Comparison of ENCODE assay signal across 17 cellular contexts in the genomic region with DNA sequence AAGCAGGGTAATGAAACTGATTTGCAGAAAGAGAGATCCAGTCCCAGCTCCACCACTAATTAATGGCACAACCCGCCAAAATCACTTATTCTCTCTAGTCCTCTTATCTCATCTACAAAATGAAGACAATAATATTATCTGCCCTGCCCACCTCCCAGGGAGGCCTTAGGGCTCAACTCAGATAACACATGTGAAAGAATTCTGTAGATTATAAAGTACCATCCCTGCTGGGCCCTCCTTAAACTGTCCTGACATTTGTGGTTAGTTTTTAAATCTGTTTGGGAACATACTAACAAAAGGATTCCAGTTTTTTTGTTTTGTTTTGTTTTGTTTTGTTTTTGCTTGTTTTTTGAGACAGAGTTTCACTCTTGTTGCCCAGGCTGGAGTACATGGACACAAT. TPM values are rescaled to one million over a fixed set of nuclear protein-coding genes. Genes with fewer than 3 reads are reported as not detected.
DNase-seq lines count a peak whose midpoint lies in the region; TF ChIP-seq lines count a peak whose summit lies in the region.
"Had no signal": no experiment of that assay in that cellular context is flagged by ENCODE, and none has a peak within 500 bp of the region (broad histone marks: within the 10 kb centered on the region; RNA-seq: fewer than 3 reads in every experiment).

No MANE protein-coding gene starts in this region.

- no peak for DNase-seq in breast epithelium (ENCODE audit: low spot score in 2 of 2)
- peak; percentile 86 for DNase-seq in mesendoderm
- DNase-seq in cortex of kidney (lab: John Stamatoyannopoulos, UW) = no peak
- no peak for DNase-seq in NCI-H2081 (lab: John Stamatoyannopoulos, UW)
- DNase-seq in stimulated activated CD4-positive, alpha-beta T cell treated with anti-CD3 and anti-CD28 coated beads, Interleukin-1b, Interleukin-23, amount 100 ng/mL, for 48 hours = no peak
- DNase-seq in NCI-H1436 treated with DMSO at 0.1 percent for 48 hours (lab: John Stamatoyannopoulos, UW) = no peak
- DNase-seq: cerebellar nuclear complex; DMS 273 treated with DMSO at 0.1 percent for 48 hours; naive thymus-derived CD4-positive, alpha-beta T cell; NCI-H1436; NCI-H524; right cardiac atrium; stimulated activated CD4-positive, alpha-beta T cell treated with anti-CD3 and anti-CD28 coated beads, Interleukin-4, amount 100 ng/mL, for 4 hours had no signal

- H2AK5ac ChIP-seq in mesendoderm (ENCODE audit: low read length) = no peak overlapping the region

- WGBS in HUES64 = 74% methylated on average over 1 of the region's 1 CpG
- WGBS in mesendoderm (ENCODE audit: extremely low coverage, insufficient coverage, low lambda C conversion rate) = no CpG with 5 or more reads among the region's 1 CpG

- no peak overlapping the region for H3K56ac ChIP-seq in mesendoderm (ENCODE audit: low read length)

- H3K79me1 ChIP-seq in mesendoderm (ENCODE audit: low read length) = peaks cover 14% of the 10 kb centered on the region

- H2BK15ac ChIP-seq in mesendoderm (replicated peaks; ENCODE audit: low read depth) = no peak overlapping the region

- no peak overlapping the region for H3K4me3 ChIP-seq in HUES64 (ENCODE audit: low read length)
- no peak overlapping the region for H3K4me3 ChIP-seq in breast epithelium
- no peak overlapping the region for H3K4me3 ChIP-seq in mesendoderm (ENCODE audit: low read length)
- H3K4me3 ChIP-seq: esophagus muscularis mucosa had no signal

- no peak overlapping the region for H2BK120ac ChIP-seq in mesendoderm (ENCODE audit: low read depth, low read length)

- no peak overlapping the region for H2BK5ac ChIP-seq in mesendoderm (ENCODE audit: low read length)

- H3K4ac ChIP-seq in mesendoderm (ENCODE audit: low read depth, low read length) = no peak overlapping the region

- intact Hi-C loops in breast epithelium (cut with DNase I; ENCODE audit: low total_unique reads) = no loop called here

- no peaks in the 10 kb centered on the region for H3K27me3 ChIP-seq in HUES64 (ENCODE audit: insufficient read depth, low read length)
- no peaks in the 10 kb centered on the region for H3K27me3 ChIP-seq in breast epithelium
- no peaks in the 10 kb centered on the region for H3K27me3 ChIP-seq in mesendoderm (ENCODE audit: insufficient read depth, low read length, poor library complexity)
- H3K27me3 ChIP-seq: esophagus muscularis mucosa had no signal

- H4K5ac ChIP-seq in mesendoderm (ENCODE audit: low read length) = no peak overlapping the region

- no peak overlapping the region for H3K23ac ChIP-seq in mesendoderm (ENCODE audit: low read length)

- H4K8ac ChIP-seq in mesendoderm (ENCODE audit: low read depth, low read length) = no peak overlapping the region

- peak overlapping the region; percentile 41; the same call in 1 of the 2 replicates for H3K9ac ChIP-seq in HUES64 (ENCODE audit: low read depth, low read length)
- H3K9ac ChIP-seq in mesendoderm (ENCODE audit: low read length) = no peak overlapping the region
- H3K9ac ChIP-seq: KMS-11 had no signal

- H3K9me3 ChIP-seq in HUES64 (ENCODE audit: insufficient read depth, low read depth, low read length) (no peaks in the 10 kb centered on the region), breast epithelium (no peaks in the 10 kb centered on the region)
- H3K9me3 ChIP-seq: esophagus muscularis mucosa had no signal

- no peak overlapping the region for H3K4me2 ChIP-seq in mesendoderm (ENCODE audit: low read length)
- H3K4me2 ChIP-seq: KMS-11 had no signal

- H3K79me2 ChIP-seq in mesendoderm (ENCODE audit: control insufficient read depth, insufficient read depth, low read length) = peaks cover 18% of the 10 kb centered on the region

- peak overlapping the region; percentile 43 for H3K18ac ChIP-seq in mesendoderm (ENCODE audit: low read length)

- no peak for TF ChIP-seq POLR2A in breast epithelium (IDR thresholded peaks at IDR 0.05)

- peaks cover 28% of the 10 kb centered on the region for H3K4me1 ChIP-seq in HUES64 (ENCODE audit: insufficient read depth, low read length)
- peaks cover 10 to 19% of the 10 kb centered on the region in 2 donors for H3K4me1 ChIP-seq in breast epithelium
- peaks cover 14% of the 10 kb centered on the region for H3K4me1 ChIP-seq in mesendoderm (ENCODE audit: control insufficient read depth, low read depth, low read length)

- TF ChIP-seq CTCF in breast epithelium (IDR thresholded peaks at IDR 0.05) = no peak

- H3K36me3 ChIP-seq in HUES64 (ENCODE audit: insufficient read depth, low read length) (peaks cover 3% of the 10 kb centered on the region; the same call in 1 of the 2 replicates), breast epithelium (no peaks in the 10 kb centered on the region), mesendoderm (ENCODE audit: control insufficient read depth, insufficient read depth, low read length) (no peaks in the 10 kb centered on the region)

- H3K27ac ChIP-seq in HUES64 (ENCODE audit: low read depth, low read length) (0 out of 2 replicates have a peak overlapping the region, but pooled peaks have one; percentile 51), breast epithelium (peak overlapping the region; percentile 83 to 85), mesendoderm (ENCODE audit: low read depth, low read length) (no peak overlapping the region), temporal lobe (ENCODE audit: low read depth, low read length) (peak overlapping the region; percentile 96)
- H3K27ac ChIP-seq: KMS-11 had no signal

RNA-seq across cellular contexts. Expression of a gene that starts 7.3 kb away (rescaled TPM):
- 18.3 TPM for polyA plus RNA-seq in HUES64 (2013, experiment 1 of 2)
- 20.2 TPM for polyA plus RNA-seq in HUES64 (2013, experiment 2 of 2)
- 10 to 100 TPM; 16.8 to 30.3 (median 25.2) TPM for total RNA-seq in breast epithelium
- 13.4 TPM for polyA plus RNA-seq in mesendoderm (2013, experiment 1 of 2)
- polyA plus RNA-seq in mesendoderm (2013, experiment 2 of 2) = 13.7 TPM
- 13.8 TPM for total RNA-seq in temporal lobe

RNA-seq across cellular contexts. Expression of a gene that starts 7.5 kb away (rescaled TPM):
- 30.8 TPM for polyA plus RNA-seq in HUES64 (2013, experiment 1 of 2)
- 33.0 TPM for polyA plus RNA-seq in HUES64 (2013, experiment 2 of 2)
- total RNA-seq in breast epithelium = 10 to 100 TPM; 24.3 to 42.2 (median 32.6) TPM
- 13.4 TPM for polyA plus RNA-seq in mesendoderm (2013, experiment 1 of 2)
- 13.7 TPM for polyA plus RNA-seq in mesendoderm (2013, experiment 2 of 2)
- total RNA-seq in temporal lobe = 1.7 TPM

RNA-seq across cellular contexts. Expression of a gene that starts 42.4 kb away (rescaled TPM):
- 0.30 TPM for polyA plus RNA-seq in HUES64 (2013, experiment 1 of 2)
- not detected for polyA plus RNA-seq in HUES64 (2013, experiment 2 of 2)
- total RNA-seq in breast epithelium (not detected), temporal lobe (4.9 TPM)
- 0.11 TPM for polyA plus RNA-seq in mesendoderm (2013, experiment 1 of 2)
- 0.15 TPM for polyA plus RNA-seq in mesendoderm (2013, experiment 2 of 2)
- total RNA-seq: naive thymus-derived CD4-positive, alpha-beta T cell; right cardiac atrium had no signal
- polyA plus RNA-seq: naive thymus-derived CD4-positive, alpha-beta T cell; right cardiac atrium had no signal
